21 cellular contexts compared by ENCODE assay signal in genomic region chr7:117505238-117505637, GRCh38. TPM values are rescaled to one million over a fixed set of nuclear protein-coding genes. Genes with fewer than 3 reads are reported as not detected.
DNase-seq lines count a peak whose midpoint lies in the region; ATAC-seq and TF ChIP-seq lines count a peak whose summit lies in the region.
"Had no signal": no experiment of that assay in that cellular context is flagged by ENCODE, and none has a peak within 500 bp of the region (broad histone marks: within the 10 kb centered on the region; RNA-seq: fewer than 3 reads in every experiment).

No MANE protein-coding gene starts in this region.

- peak; percentile 33 to 65 for TF ChIP-seq RAD21 in liver (IDR thresholded peaks at IDR 0.05)

- peak; percentile 50 for ATAC-seq in WTC11

- DNase-seq in DMS53 (lab: John Stamatoyannopoulos, UW), result peak; percentile 12
- no peak for DNase-seq in DMS53 treated with DMSO at 0.1 percent for 48 hours (lab: John Stamatoyannopoulos, UW; ENCODE audit: unreplicated experiment)
- peak; percentile 59 for DNase-seq in HT-29 (ENCODE audit: low spot score)
- no peak for DNase-seq in WTC11 (ENCODE audit: low spot score)
- DNase-seq in NCI-H226, result no peak
- DNase-seq in central memory CD4-positive, alpha-beta T cell, result no peak
- DNase-seq in activated effector memory CD4-positive, alpha-beta T cell treated with anti-CD3 and anti-CD28 coated beads, Interleukin-2, amount 50 U/mL, for 16 hours, result no peak
- DNase-seq: DMS153, MV-4-11, NCI-H1436, NCI-H2029 treated with DMSO at 0.1 percent for 48 hours, NCI-H2227 treated with DMSO at 0.1 percent for 48 hours, NCI-H526, Right ventricle myocardium superior had no signal

- no peaks in the 10 kb centered on the region for H3K36me3 ChIP-seq in liver (ENCODE audit: control insufficient read depth in 4 of 4, insufficient read depth in 3 of 4, low read depth in 1 of 4, low read length in 3 of 4)
- H3K36me3 ChIP-seq: BLaER1 had no signal

- CTCF ChIA-PET in WTC11 (lab: Charles Lee), result interaction anchor here (0.6 to 1.8 kb wide), 3 partner anchors 100 to 649 kb away, joined by 4 to 5 read pairs (median 4); no protein-coding TSS in a partner anchor

- no peaks in the 10 kb centered on the region for H3K9me3 ChIP-seq in liver (ENCODE audit: control insufficient read depth in 4 of 4, low read length in 3 of 4)
- H3K9me3 ChIP-seq: BLaER1 had no signal

- TF ChIP-seq CTCF in WTC11 (IDR thresholded peaks at IDR 0.05) (no peak), liver (IDR thresholded peaks at IDR 0.05; ENCODE audit: low read depth, low read length, missing input control) (no peak)

- no peak overlapping the region for H3K4me3 ChIP-seq in liver (ENCODE audit: low read depth in 1 of 3, low read length in 3 of 3)
- H3K4me3 ChIP-seq: BLaER1 had no signal

- H3K27ac ChIP-seq in liver (ENCODE audit: low read depth in 1 of 2, low read length in 2 of 2), result no peak overlapping the region
- H3K27ac ChIP-seq: 22Rv1, BLaER1 had no signal

- no peaks in the 10 kb centered on the region for H3K27me3 ChIP-seq in liver (ENCODE audit: control insufficient read depth in 4 of 4, insufficient read depth in 4 of 4, low read length in 3 of 4)
- H3K27me3 ChIP-seq: BLaER1 had no signal

- H3K4me1 Mint-ChIP-seq in WTC11, result peaks cover 6% of the 10 kb centered on the region
- H3K4me1 Mint-ChIP-seq: IgD-negative memory B cell had no signal

- no peaks in the 10 kb centered on the region for H3K9me3 Mint-ChIP-seq in WTC11
- H3K9me3 Mint-ChIP-seq: IgD-negative memory B cell had no signal

- no peaks in the 10 kb centered on the region for H3K27me3 Mint-ChIP-seq in WTC11 (ENCODE audit: low read depth)
- H3K27me3 Mint-ChIP-seq: IgD-negative memory B cell had no signal

- no peak overlapping the region for H3K4me3 Mint-ChIP-seq in WTC11
- H3K4me3 Mint-ChIP-seq: IgD-negative memory B cell had no signal

- H3K4me1 ChIP-seq in liver (ENCODE audit: control insufficient read depth in 4 of 4, insufficient read depth in 4 of 4, low read length in 3 of 4), result peaks cover 0 to 4% (median 0%) of the 10 kb centered on the region in 4 donors
- H3K4me1 ChIP-seq: BLaER1 had no signal

- no peak overlapping the region for H3K9ac ChIP-seq in liver (ENCODE audit: low read depth in 1 of 2, low read length in 2 of 2)
- H3K9ac ChIP-seq: BLaER1 had no signal

- H3K36me3 Mint-ChIP-seq in WTC11, result no peaks in the 10 kb centered on the region
- H3K36me3 Mint-ChIP-seq: IgD-negative memory B cell had no signal

- whole genome bisulfite sequencing in liver, result 65% methylated on average over 3 of the region's 3 CpGs

- H3K27ac Mint-ChIP-seq in WTC11, result no peak overlapping the region
- H3K27ac Mint-ChIP-seq: IgD-negative memory B cell had no signal

- POLR2A ChIA-PET in WTC11 (lab: Charles Lee), result no interaction called here

TF ChIP-seq in WTC11, 78 proteins besides CTCF, POLR2A, EP300 and RAD21:
- TF ChIP-seq, protein P1, sequence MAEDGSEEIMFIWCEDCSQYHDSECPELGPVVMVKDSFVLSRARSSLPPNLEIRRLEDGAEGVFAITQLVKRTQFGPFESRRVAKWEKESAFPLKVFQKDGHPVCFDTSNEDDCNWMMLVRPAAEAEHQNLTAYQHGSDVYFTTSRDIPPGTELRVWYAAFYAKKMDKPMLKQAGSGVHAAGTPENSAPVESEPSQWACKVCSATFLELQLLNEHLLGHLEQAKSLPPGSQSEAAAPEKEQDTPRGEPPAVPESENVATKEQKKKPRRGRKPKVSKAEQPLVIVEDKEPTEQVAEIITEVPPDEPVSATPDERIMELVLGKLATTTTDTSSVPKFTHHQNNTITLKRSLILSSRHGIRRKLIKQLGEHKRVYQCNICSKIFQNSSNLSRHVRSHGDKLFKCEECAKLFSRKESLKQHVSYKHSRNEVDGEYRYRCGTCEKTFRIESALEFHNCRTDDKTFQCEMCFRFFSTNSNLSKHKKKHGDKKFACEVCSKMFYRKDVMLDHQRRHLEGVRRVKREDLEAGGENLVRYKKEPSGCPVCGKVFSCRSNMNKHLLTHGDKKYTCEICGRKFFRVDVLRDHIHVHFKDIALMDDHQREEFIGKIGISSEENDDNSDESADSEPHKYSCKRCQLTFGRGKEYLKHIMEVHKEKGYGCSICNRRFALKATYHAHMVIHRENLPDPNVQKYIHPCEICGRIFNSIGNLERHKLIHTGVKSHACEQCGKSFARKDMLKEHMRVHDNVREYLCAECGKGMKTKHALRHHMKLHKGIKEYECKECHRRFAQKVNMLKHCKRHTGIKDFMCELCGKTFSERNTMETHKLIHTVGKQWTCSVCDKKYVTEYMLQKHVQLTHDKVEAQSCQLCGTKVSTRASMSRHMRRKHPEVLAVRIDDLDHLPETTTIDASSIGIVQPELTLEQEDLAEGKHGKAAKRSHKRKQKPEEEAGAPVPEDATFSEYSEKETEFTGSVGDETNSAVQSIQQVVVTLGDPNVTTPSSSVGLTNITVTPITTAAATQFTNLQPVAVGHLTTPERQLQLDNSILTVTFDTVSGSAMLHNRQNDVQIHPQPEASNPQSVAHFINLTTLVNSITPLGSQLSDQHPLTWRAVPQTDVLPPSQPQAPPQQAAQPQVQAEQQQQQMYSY (CRISPR knock-in tag; IDR thresholded peaks at IDR 0.05), result no peak
- TF ChIP-seq ZNF317 (CRISPR knock-in tag; IDR thresholded peaks at IDR 0.05; ENCODE audit: borderline replicate concordance, low read depth), result no peak
- TF ChIP-seq, protein P2, sequence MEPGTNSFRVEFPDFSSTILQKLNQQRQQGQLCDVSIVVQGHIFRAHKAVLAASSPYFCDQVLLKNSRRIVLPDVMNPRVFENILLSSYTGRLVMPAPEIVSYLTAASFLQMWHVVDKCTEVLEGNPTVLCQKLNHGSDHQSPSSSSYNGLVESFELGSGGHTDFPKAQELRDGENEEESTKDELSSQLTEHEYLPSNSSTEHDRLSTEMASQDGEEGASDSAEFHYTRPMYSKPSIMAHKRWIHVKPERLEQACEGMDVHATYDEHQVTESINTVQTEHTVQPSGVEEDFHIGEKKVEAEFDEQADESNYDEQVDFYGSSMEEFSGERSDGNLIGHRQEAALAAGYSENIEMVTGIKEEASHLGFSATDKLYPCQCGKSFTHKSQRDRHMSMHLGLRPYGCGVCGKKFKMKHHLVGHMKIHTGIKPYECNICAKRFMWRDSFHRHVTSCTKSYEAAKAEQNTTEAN (CRISPR knock-in tag; IDR thresholded peaks at IDR 0.05), result no peak
TF ChIP-seq in WTC11: peak in this region for 0.

TF ChIP-seq in liver, 16 proteins besides CTCF, POLR2A, EP300 and RAD21 (continues in another document):
- TF ChIP-seq RXRA (IDR thresholded peaks at IDR 0.05), result no peak
- no peak for TF ChIP-seq HNF4A (conservative IDR thresholded peaks at IDR 0.05)
- no peak for TF ChIP-seq EGR1 (IDR thresholded peaks at IDR 0.05; ENCODE audit: low read depth in 2 of 2)
- no peak for TF ChIP-seq GABPA (IDR thresholded peaks at IDR 0.05 in 1 of 2, conservative IDR thresholded peaks at IDR 0.05 in 1 of 2)
- no peak for TF ChIP-seq REST (IDR thresholded peaks at IDR 0.05)
- TF ChIP-seq, protein P3, sequence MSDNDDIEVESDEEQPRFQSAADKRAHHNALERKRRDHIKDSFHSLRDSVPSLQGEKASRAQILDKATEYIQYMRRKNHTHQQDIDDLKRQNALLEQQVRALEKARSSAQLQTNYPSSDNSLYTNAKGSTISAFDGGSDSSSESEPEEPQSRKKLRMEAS (IDR thresholded peaks at IDR 0.05), result no peak
- TF ChIP-seq NR2F2 (IDR thresholded peaks at IDR 0.05), result no peak
- TF ChIP-seq JUND (IDR thresholded peaks at IDR 0.05), result no peak
- TF ChIP-seq ATF3 (IDR thresholded peaks at IDR 0.05), result no peak
- no peak for TF ChIP-seq TAF1 (conservative IDR thresholded peaks at IDR 0.05)
- TF ChIP-seq FOXA1 (IDR thresholded peaks at IDR 0.05), result no peak

RNA-seq across cellular contexts. Expression of gene CFTR, which starts 25.4 kb away (rescaled TPM):
- total RNA-seq in HT-29 (2014; rRNA removed; shearing (Covaris generic)), result 34.2 and 39.9 TPM in 2 replicates
- 0.72 to 1.4 TPM (median 0.89 TPM) in 3 replicates for total RNA-seq in WTC11 (2021)
- 10 to 100 TPM in 1 of 2 donors, under 1 TPM in 1; 0.75 to 10.5 TPM for total RNA-seq in liver
- 1 to 10 TPM in 1 of 2 donors, under 1 TPM in 1; 0.98 to 1.6 TPM for polyA plus RNA-seq in liver
- total RNA-seq: G401, H4, LHCN-M2 had no signal
- polyA plus RNA-seq: IgD-negative memory B cell had no signal

Comparison
In these comparisons a context has a peak if more than half of its experiments do, and no peak if none do; other contexts are left out.
1. DNase-seq: peak in DMS53 (single experiment) and HT-29 (single experiment); none in DMS53 treated with DMSO at 0.1 percent for 48 hours (single experiment), WTC11 (single experiment), NCI-H226 (single experiment), central memory CD4-positive, alpha-beta T cell (single experiment) and activated effector memory CD4-positive, alpha-beta T cell treated with anti-CD3 and anti-CD28 coated beads, Interleukin-2, amount 50 U/mL, for 16 hours (single experiment).